ENCODE assay signal across 8 cellular contexts in genomic region chr22:25049770-25050169, GRCh38.
"Had no signal": no experiment of that assay in that cellular context is flagged by ENCODE, and none has a peak within 500 bp of the region (broad histone marks: within the 10 kb centered on the region; RNA-seq: fewer than 3 reads in every experiment).

No MANE protein-coding gene starts in this region.

- H3K4me3 ChIP-seq: GM23338 had no signal

- DNase-seq: H9, HCEC 1CT, HFFc6, KG1 had no signal

- H2AFZ ChIP-seq: GM23338 had no signal

- FAIRE-seq: H1, H54, HTR-8/SVneo had no signal

- H3K4me2 ChIP-seq: GM23338 had no signal

- ATAC-seq: GM23338 had no signal
